In genomic region chr16:19639986-19640421, GRCh38 we compare ENCODE assay signal across 20 cellular contexts.
DNase-seq lines count a peak whose midpoint lies in the region; ATAC-seq and TF ChIP-seq lines count a peak whose summit lies in the region.
"Had no signal": no experiment of that assay in that cellular context is flagged by ENCODE, and none has a peak within 500 bp of the region (broad histone marks: within the 10 kb centered on the region; RNA-seq: fewer than 3 reads in every experiment).

No MANE protein-coding gene starts in this region.

- H3K14ac ChIP-seq in trophoblast cell (ENCODE audit: low read length), result no peak overlapping the region

- CTCF ChIA-PET in T-cell (lab: Charles Lee), result interaction anchor here (0.7 to 1.0 kb wide), 2 partner anchors 45 to 79 kb away, joined by 3 read pairs; no protein-coding TSS in a partner anchor

- no peaks in the 10 kb centered on the region for H3K9me3 ChIP-seq in trophoblast cell (ENCODE audit: insufficient read depth, low read depth, low read length)
- H3K9me3 ChIP-seq: breast epithelium, Caco-2 had no signal

- no peak overlapping the region for H3K23ac ChIP-seq in trophoblast cell (ENCODE audit: low read length)

- peak overlapping the region; percentile 44 for H2BK12ac ChIP-seq in trophoblast cell (ENCODE audit: low read length)

- H3K36me3 ChIP-seq in trophoblast cell (ENCODE audit: control insufficient read depth in 1 of 2, insufficient read depth in 2 of 2, low read length in 2 of 2), result peaks cover 2 to 4% of the 10 kb centered on the region in 2 experiments
- H3K36me3 ChIP-seq: breast epithelium had no signal

- peak overlapping the region; percentile 1 to 56 (median 31) for H3K4me3 Mint-ChIP-seq in T-cell

- peaks cover 14 to 20% (median 15%) of the 10 kb centered on the region in 3 donors for H3K4me1 Mint-ChIP-seq in T-cell

- H3K4me1 ChIP-seq in trophoblast cell (ENCODE audit: control insufficient read depth in 1 of 2, insufficient read depth in 2 of 2, low read length in 2 of 2), result peaks cover 3% of the 10 kb centered on the region in 2 experiments
- H3K4me1 ChIP-seq: breast epithelium, Caco-2 had no signal

- H2AFZ ChIP-seq in trophoblast cell (ENCODE audit: insufficient read depth, low read length, poor library complexity), result no peak overlapping the region
- H2AFZ ChIP-seq: PC-9 had no signal

- no peak overlapping the region for H3K18ac ChIP-seq in trophoblast cell (ENCODE audit: low read length)

- no CpG with 5 or more reads among the region's 8 CpGs for WGBS in trophoblast cell (ENCODE audit: extremely low coverage, insufficient coverage, insufficient read length)

- no peak overlapping the region for H2BK5ac ChIP-seq in trophoblast cell (ENCODE audit: low read depth, low read length, poor library complexity)

- no peak overlapping the region for H3K4ac ChIP-seq in trophoblast cell (ENCODE audit: low read depth, low read length)

- POLR2A ChIA-PET in T-cell (lab: Charles Lee), result interaction anchor here in 1 of 2 donors (0.8 kb wide), 1 partner anchor 10 kb away, joined by 4 read pairs; no protein-coding TSS in a partner anchor

- no peak overlapping the region for H3K27ac ChIP-seq in trophoblast cell (ENCODE audit: low read depth, low read length)
- H3K27ac ChIP-seq: breast epithelium, PC-9, SK-N-MC, WERI-Rb-1 had no signal

- H4K8ac ChIP-seq in trophoblast cell (ENCODE audit: low read depth, low read length), result no peak overlapping the region

- no peaks in the 10 kb centered on the region for H3K79me2 ChIP-seq in trophoblast cell (ENCODE audit: control insufficient read depth, insufficient read depth, low read length, poor library complexity)

- H3K9me3 Mint-ChIP-seq in activated naive CD4-positive, alpha-beta T cell treated with anti-CD3 and anti-CD28 coated beads, Interleukin-2, amount 50 U/mL, for 72 hours, result no peaks in the 10 kb centered on the region
- H3K9me3 Mint-ChIP-seq in T-cell, result no peaks in the 10 kb centered on the region

- no peaks in the 10 kb centered on the region for H3K27me3 ChIP-seq in trophoblast cell (ENCODE audit: insufficient read depth, low read length)
- H3K27me3 ChIP-seq: breast epithelium had no signal

- no peak for DNase-seq in activated naive CD4-positive, alpha-beta T cell treated with anti-CD3 and anti-CD28 coated beads, Interleukin-2, amount 50 U/mL, for 72 hours (ENCODE audit: low spot score in 2 of 2)
- DNase-seq in activated naive CD4-positive, alpha-beta T cell treated with Interleukin-2 at 50 U/mL for 16 hours, result no peak
- DNase-seq in T-cell, result peak in 16 of 34 experiments; percentile 1 to 42 (median 4)
- peak; percentile 65 for DNase-seq in amniotic epithelial cell (ENCODE audit: low read depth)
- DNase-seq in trophoblast cell, result no peak
- no peak for DNase-seq in GM19238 (ENCODE audit: insufficient read length, low spot score)
- DNase-seq in HK-2 (ENCODE audit: unreplicated experiment), result no peak
- DNase-seq: activated naive CD4-positive, alpha-beta T cell treated with anti-CD3 and anti-CD28 coated beads, Interleukin-2, amount 50 U/mL, for 16 hours; Caco-2; effector CD8-positive, alpha-beta T cell; kidney; NCI-H1436 treated with DMSO at 0.1 percent for 48 hours; NCI-H2171 treated with DMSO at 0.1 percent for 48 hours; NCI-H774; PC-9; WERI-Rb-1 had no signal

- no peak overlapping the region for H2AK5ac ChIP-seq in trophoblast cell (ENCODE audit: low read length)

- peaks cover 16% of the 10 kb centered on the region for H3K79me1 ChIP-seq in trophoblast cell (ENCODE audit: low read length)

- H3K9ac ChIP-seq in trophoblast cell (ENCODE audit: low read length), result no peak overlapping the region

- H3K4me2 ChIP-seq in trophoblast cell (ENCODE audit: low read length), result no peak overlapping the region
- H3K4me2 ChIP-seq: PC-9 had no signal

- ATAC-seq in activated naive CD4-positive, alpha-beta T cell treated with anti-CD3 and anti-CD28 coated beads, Interleukin-2, amount 50 U/mL, for 72 hours, result peak; percentile 52 to 61
- ATAC-seq in T-cell (replicated peaks in 1 of 4) (peak; percentile 77 to 91 (median 88)), SK-N-SH treated with all-trans-retinoic acid at 6 μM for 48 hours (no peak)
- ATAC-seq: HCT116 had no signal

- no peak overlapping the region for H4K91ac ChIP-seq in trophoblast cell (ENCODE audit: low read depth, low read length)

- no peak overlapping the region for H3K4me3 ChIP-seq in trophoblast cell (ENCODE audit: low read depth, low read length)
- H3K4me3 ChIP-seq: breast epithelium, PC-9, SK-N-MC had no signal

- H3K36me3 Mint-ChIP-seq in activated naive CD4-positive, alpha-beta T cell treated with anti-CD3 and anti-CD28 coated beads, Interleukin-2, amount 50 U/mL, for 72 hours, result peaks cover 7 to 12% of the 10 kb centered on the region in 2 donors
- peaks cover 49% of the 10 kb centered on the region for H3K36me3 Mint-ChIP-seq in T-cell

- peak overlapping the region; percentile 62 for H2BK120ac ChIP-seq in trophoblast cell (ENCODE audit: insufficient read depth, low read length, poor library complexity)

- H4K12ac ChIP-seq in trophoblast cell (ENCODE audit: low read depth, low read length), result no peak overlapping the region

- H3K27me3 Mint-ChIP-seq in T-cell, result no peaks in the 10 kb centered on the region

- H3K27ac Mint-ChIP-seq in activated naive CD4-positive, alpha-beta T cell treated with anti-CD3 and anti-CD28 coated beads, Interleukin-2, amount 50 U/mL, for 72 hours, result peak overlapping the region; percentile 50 to 54
- peak overlapping the region; percentile 46 to 74 for H3K27ac Mint-ChIP-seq in T-cell

TF ChIP-seq in SK-N-SH treated with all-trans-retinoic acid at 6 μM for 48 hours, 23 proteins besides CTCF, POLR2A, EP300 and RAD21:
- TF ChIP-seq SNAI2 (CRISPR knock-in tag; IDR thresholded peaks at IDR 0.05) (no peak), PPARA (CRISPR knock-in tag; IDR thresholded peaks at IDR 0.05; ENCODE audit: borderline replicate concordance) (no peak)
- TF ChIP-seq, protein P1, sequence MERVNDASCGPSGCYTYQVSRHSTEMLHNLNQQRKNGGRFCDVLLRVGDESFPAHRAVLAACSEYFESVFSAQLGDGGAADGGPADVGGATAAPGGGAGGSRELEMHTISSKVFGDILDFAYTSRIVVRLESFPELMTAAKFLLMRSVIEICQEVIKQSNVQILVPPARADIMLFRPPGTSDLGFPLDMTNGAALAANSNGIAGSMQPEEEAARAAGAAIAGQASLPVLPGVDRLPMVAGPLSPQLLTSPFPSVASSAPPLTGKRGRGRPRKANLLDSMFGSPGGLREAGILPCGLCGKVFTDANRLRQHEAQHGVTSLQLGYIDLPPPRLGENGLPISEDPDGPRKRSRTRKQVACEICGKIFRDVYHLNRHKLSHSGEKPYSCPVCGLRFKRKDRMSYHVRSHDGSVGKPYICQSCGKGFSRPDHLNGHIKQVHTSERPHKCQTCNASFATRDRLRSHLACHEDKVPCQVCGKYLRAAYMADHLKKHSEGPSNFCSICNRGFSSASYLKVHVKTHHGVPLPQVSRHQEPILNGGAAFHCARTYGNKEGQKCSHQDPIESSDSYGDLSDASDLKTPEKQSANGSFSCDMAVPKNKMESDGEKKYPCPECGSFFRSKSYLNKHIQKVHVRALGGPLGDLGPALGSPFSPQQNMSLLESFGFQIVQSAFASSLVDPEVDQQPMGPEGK (CRISPR knock-in tag; IDR thresholded peaks at IDR 0.05; ENCODE audit: borderline replicate concordance), result no peak
